1 cellular context compared by ENCODE assay signal in genomic region chr7:380724-381210, GRCh38.
TF ChIP-seq lines count a peak whose summit lies in the region.

No MANE protein-coding gene starts in this region.

TF ChIP-seq in HepG2, 621 proteins besides CTCF, POLR2A, EP300 and RAD21 (continued from another document):
- TF ChIP-seq ZHX2 (IDR thresholded peaks at IDR 0.05; ENCODE audit: low read depth) (no peak), ZHX2 (CRISPR knock-in tag; IDR thresholded peaks at IDR 0.05; ENCODE audit: borderline replicate concordance) (no peak)
TF ChIP-seq in HepG2: peak in this region for 1.
